8 cellular contexts compared by ENCODE assay signal in the genomic region with DNA sequence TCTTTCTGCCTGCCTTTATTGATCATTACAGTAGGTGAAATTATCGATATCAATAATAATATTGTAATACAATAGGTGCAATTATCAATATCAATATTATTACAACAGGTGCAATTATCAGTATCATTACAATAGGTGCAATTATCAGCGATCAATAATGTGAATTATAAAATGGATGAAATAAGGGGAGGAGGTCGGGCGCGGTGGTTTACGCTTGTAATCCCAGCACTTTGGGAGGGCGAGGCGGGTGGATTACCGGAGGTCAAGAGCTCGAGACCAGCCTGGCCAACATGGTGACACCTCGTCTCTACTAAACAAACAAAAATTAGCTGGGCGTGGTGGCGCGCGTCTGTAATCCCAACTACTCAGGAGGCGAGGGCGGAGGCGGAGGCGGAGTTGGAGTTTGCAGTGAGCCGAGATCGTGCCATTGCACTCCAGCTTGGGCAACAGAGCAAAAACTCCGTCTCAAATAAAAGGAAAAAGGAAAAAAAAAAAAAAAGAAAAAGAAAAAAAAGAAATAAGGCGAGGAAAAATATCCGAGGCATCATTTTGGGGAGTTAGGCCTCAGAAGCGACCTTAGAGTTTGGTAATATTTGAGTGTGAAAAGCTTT. TPM values are rescaled to one million over a fixed set of nuclear protein-coding genes. Genes with fewer than 3 reads are reported as not detected.
A peak's percentile ranks its signal among the peaks of the same experiment; 100 is the strongest.
DNase-seq lines count a peak whose midpoint lies in the region; ATAC-seq and TF ChIP-seq lines count a peak whose summit lies in the region.

No MANE protein-coding gene starts in this region.

- ATAC-seq in GM21723 (IDR thresholded peaks at IDR 0.05; ENCODE audit: unreplicated experiment): no peak

- DNase-seq in DMS53 (lab: John Stamatoyannopoulos, UW) (peak; percentile 88), NCI-H1048 (lab: John Stamatoyannopoulos, UW) (peak; percentile 52), T follicular helper cell (ENCODE audit: low read depth) (peak; percentile 47), hepatocyte (ENCODE audit: low spot score) (peak; percentile 82), retinal pigment epithelial cell (ENCODE audit: low read depth) (no peak), GM20000 (ENCODE audit: low spot score) (no peak)

- TF ChIP-seq CTCF in hepatocyte (IDR thresholded peaks at IDR 0.05; ENCODE audit: poor library complexity) (no peak), retinal pigment epithelial cell (conservative IDR thresholded peaks at IDR 0.05; ENCODE audit: low read depth, low read length) (no peak), GM20000 (IDR thresholded peaks at IDR 0.05; ENCODE audit: extremely low read depth, missing control alignments) (no peak)

- peaks cover 11% of the 10 kb centered on the region for H3K4me1 ChIP-seq in hepatocyte (ENCODE audit: insufficient read depth)

- H3K36me3 ChIP-seq in hepatocyte (replicated peaks; ENCODE audit: insufficient read depth, low read depth): no peaks in the 10 kb centered on the region

- H2AFZ ChIP-seq in hepatocyte: peak overlapping the region; percentile 39

- H4K20me1 ChIP-seq in hepatocyte (ENCODE audit: insufficient read depth, poor library complexity, severe bottlenecking): peaks cover 34% of the 10 kb centered on the region

- WGBS in hepatocyte (ENCODE audit: low lambda C conversion rate, missing lambda C conversion rate): 4% methylated on average over 24 of the region's 25 CpGs

- H3K27me3 ChIP-seq in hepatocyte: no peaks in the 10 kb centered on the region

- H3K4me2 ChIP-seq in hepatocyte: peak overlapping the region; percentile 70

- H3K79me2 ChIP-seq in hepatocyte: peaks cover 38% of the 10 kb centered on the region

- H3K27ac ChIP-seq in angular gyrus (ENCODE audit: low read depth, low read length) (peak overlapping the region; percentile 82), hepatocyte (peak overlapping the region; percentile 84)

- no peaks in the 10 kb centered on the region for H3K9me3 ChIP-seq in hepatocyte (ENCODE audit: low read depth)

- peak overlapping the region; percentile 35 for H3K4me3 ChIP-seq in hepatocyte
- H3K4me3 ChIP-seq in retinal pigment epithelial cell (ENCODE audit: low read length): peak overlapping the region; percentile 96

- no peaks in the 10 kb centered on the region for H3K9me2 ChIP-seq in hepatocyte (replicated peaks; ENCODE audit: insufficient read depth)

RNA-seq across cellular contexts. Expression of a gene that starts 0.6 kb away (rescaled TPM):
- 78.2 and 102 TPM in 2 replicates for total RNA-seq in hepatocyte
- 55.0 and 77.0 TPM in 2 replicates for polyA plus RNA-seq in hepatocyte

RNA-seq across cellular contexts. Expression of a gene that starts 32.4 kb away (rescaled TPM):
- 42.9 and 50.9 TPM in 2 replicates for total RNA-seq in hepatocyte
- 252 and 253 TPM in 2 replicates for polyA plus RNA-seq in hepatocyte

Comparison
In these comparisons a context has a peak if more than half of its experiments do, and no peak if none do; other contexts are left out.
1. DNase-seq: peak in DMS53 (single experiment), NCI-H1048 (single experiment), T follicular helper cell (single experiment) and hepatocyte (single experiment); none in retinal pigment epithelial cell (single experiment) and GM20000 (single experiment).